Comparison of ENCODE assay signal across 12 cellular contexts in the genomic region with DNA sequence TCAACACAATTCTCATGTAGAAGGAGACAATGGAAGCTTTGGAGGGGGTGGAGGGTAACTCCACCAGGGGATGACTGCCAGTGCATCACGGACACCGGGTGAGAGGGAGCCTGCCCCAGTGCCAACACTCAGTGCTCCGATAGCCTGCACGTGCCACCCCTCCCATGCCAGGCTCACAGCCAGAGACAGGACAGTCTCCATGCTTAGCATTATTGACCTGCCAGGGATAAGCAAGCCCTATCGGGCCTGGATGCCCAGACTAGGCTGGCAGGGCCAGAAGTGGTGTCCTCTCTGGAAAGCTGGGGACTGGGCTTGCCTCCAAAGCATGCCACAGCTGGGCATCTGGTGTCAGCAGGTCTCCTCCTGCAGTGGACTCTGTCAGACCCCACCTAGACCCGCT. TPM values are rescaled to one million over a fixed set of nuclear protein-coding genes. Genes with fewer than 3 reads are reported as not detected.
DNase-seq lines count a peak whose midpoint lies in the region; ATAC-seq and TF ChIP-seq lines count a peak whose summit lies in the region.
"Had no signal": no experiment of that assay in that cellular context is flagged by ENCODE, and none has a peak within 500 bp of the region (broad histone marks: within the 10 kb centered on the region; RNA-seq: fewer than 3 reads in every experiment).

No MANE protein-coding gene starts in this region.

- no peaks in the 10 kb centered on the region for H3K36me3 ChIP-seq in lower lobe of right lung
- H3K36me3 ChIP-seq in urinary bladder (ENCODE audit: insufficient read depth), result no peaks in the 10 kb centered on the region

- DNase-seq in coronary artery (ENCODE audit: low spot score) (no peak), lower lobe of right lung (no peak), NCI-H1417 (lab: John Stamatoyannopoulos, UW) (no peak), SIG-M5 (lab: John Stamatoyannopoulos, UW) (no peak)
- DNase-seq: activated T-cell treated with anti-CD3 and anti-CD28 coated beads, Interleukin-2, amount 50 U/mL, for 48 hours; CD8-positive, alpha-beta memory T cell; NCI-H2081; stimulated activated CD4-positive, alpha-beta T cell treated with anti-CD3 and anti-CD28 coated beads, Interleukin-4, amount 100 ng/mL, for 24 hours; stimulated activated naive CD8-positive, alpha-beta T cell treated with anti-CD3 and anti-CD28 coated beads, Interleukin-15, amount 100 ng/mL, for 72 hours; SW 1271 had no signal

- 66% methylated on average over 6 of the region's 6 CpGs for WGBS in urinary bladder

- H3K4me1 ChIP-seq in lower lobe of right lung (peaks cover 78% of the 10 kb centered on the region), urinary bladder (ENCODE audit: insufficient read depth) (no peaks in the 10 kb centered on the region)

- intact Hi-C loops in lower lobe of right lung (cut with DNase I), result no loop called here

- H3K27ac ChIP-seq in coronary artery (peak overlapping the region; percentile 41 to 100), lower lobe of right lung (peak overlapping the region; percentile 83), urinary bladder (ENCODE audit: low read depth) (peak overlapping the region; percentile 68)

- ATAC-seq in lower lobe of right lung, result no peak
- ATAC-seq: activated CD4-positive, CD25-positive, alpha-beta regulatory T cell treated with anti-CD3 and anti-CD28 coated beads, Interleukin-2, amount 50 U/mL, for 24 hours; stimulated activated naive CD8-positive, alpha-beta T cell treated with anti-CD3 and anti-CD28 coated beads, Interleukin-15, amount 100 ng/mL, for 72 hours had no signal

- H3K9me3 ChIP-seq in lower lobe of right lung, result no peaks in the 10 kb centered on the region

- H3K4me3 ChIP-seq in coronary artery, result no peak overlapping the region
- no peak overlapping the region for H3K4me3 ChIP-seq in lower lobe of right lung
- H3K4me3 ChIP-seq in urinary bladder (ENCODE audit: low read depth, low read length), result no peak overlapping the region

- TF ChIP-seq CTCF in coronary artery (IDR thresholded peaks at IDR 0.05), result no peak
- TF ChIP-seq CTCF in lower lobe of right lung (IDR thresholded peaks at IDR 0.05), result no peak

- H3K27me3 ChIP-seq in lower lobe of right lung (ENCODE audit: low read depth), result peaks cover 10% of the 10 kb centered on the region

RNA-seq across cellular contexts. Expression of gene RHBDF1, which starts 1.6 kb away (rescaled TPM):
- 35.9 TPM for total RNA-seq in lower lobe of right lung
- total RNA-seq in urinary bladder, result 34.7 TPM
- polyA plus RNA-seq in urinary bladder, result 50.3 TPM
- polyA plus RNA-seq: CD8-positive, alpha-beta memory T cell had no signal

RNA-seq across cellular contexts. Expression of gene MPG, which starts 4.0 kb away (rescaled TPM):
- 38.5 TPM for total RNA-seq in lower lobe of right lung
- 58.8 TPM for total RNA-seq in urinary bladder
- polyA plus RNA-seq in urinary bladder, result 89.6 TPM

RNA-seq across cellular contexts. Expression of gene SNRNP25, which starts 20.4 kb away (rescaled TPM):
- total RNA-seq in lower lobe of right lung (18.5 TPM), urinary bladder (9.5 TPM)
- 29.5 TPM for polyA plus RNA-seq in urinary bladder

RNA-seq across cellular contexts. Expression of gene POLR3K, which starts 20.6 kb away (rescaled TPM):
- total RNA-seq in lower lobe of right lung (12.1 TPM), urinary bladder (3.4 TPM)
- 16.8 TPM for polyA plus RNA-seq in urinary bladder
